Comparison of ENCODE assay signal across 8 cellular contexts in genomic region chr15:41559489-41560177, GRCh38. TPM values are rescaled to one million over a fixed set of nuclear protein-coding genes. Genes with fewer than 3 reads are reported as not detected.
DNase-seq lines count a peak whose midpoint lies in the region; ATAC-seq and TF ChIP-seq lines count a peak whose summit lies in the region.

No MANE protein-coding gene starts in this region.

- peak overlapping the region; percentile 65 to 79 (median 77) for H3K9ac ChIP-seq in BLaER1 treated with 17β-estradiol and CSF1 and Interleukin-3, amounts not matched to agents 10 nM and 100 nM

- in situ Hi-C loops in brain microvascular endothelial cell (cut with HindIII; ENCODE audit: low pct_ligation_motif_present, low sequenced_read_pairs), result no loop called here

- peaks cover 10 to 31% (median 24%) of the 10 kb centered on the region in 11 experiments; a peak in 21 of 22 replicates for H3K27me3 ChIP-seq in BLaER1 treated with 17β-estradiol and CSF1 and Interleukin-3, amounts not matched to agents 10 nM and 100 nM
- H3K27me3 ChIP-seq in brain microvascular endothelial cell (replicated peaks), result no peaks in the 10 kb centered on the region

- intact Hi-C loops in left colon (cut with DNase I, micrococcal nuclease), result no loop called here

- DNase-seq in HuH-7.5 (ENCODE audit: low spot score) (peak; percentile 52), brain microvascular endothelial cell (no peak), left colon (peak in 1 of 2 donors; percentile 17), superior temporal gyrus (ENCODE audit: extremely low spot score) (peak; percentile 76), NCI-H187 treated with DMSO at 0.1 percent for 48 hours (lab: John Stamatoyannopoulos, UW) (no peak)
- DNase-seq in stimulated activated naive CD4-positive, alpha-beta T cell treated with Interleukin-2 at 50 U/mL for 16 hours (lab: John Stamatoyannopoulos, UW), result no peak

- H4K20me1 ChIP-seq in BLaER1 treated with 17β-estradiol and CSF1 and Interleukin-3, amounts not matched to agents 10 nM and 100 nM, result peaks cover 0 to 29% (median 3%) of the 10 kb centered on the region in 11 experiments; a peak in 6 of 22 replicates

- peaks cover 0 to 6% (median 0%) of the 10 kb centered on the region in 11 experiments; a peak in 1 of 22 replicates for H3K36me3 ChIP-seq in BLaER1 treated with 17β-estradiol and CSF1 and Interleukin-3, amounts not matched to agents 10 nM and 100 nM
- no peaks in the 10 kb centered on the region for H3K36me3 ChIP-seq in brain microvascular endothelial cell (replicated peaks)

- no peaks in the 10 kb centered on the region for H3K9me3 ChIP-seq in BLaER1 treated with 17β-estradiol and CSF1 and Interleukin-3, amounts not matched to agents 10 nM and 100 nM (replicated peaks in 1 of 11)

- ATAC-seq in left colon (peak; percentile 9), GM19452 (IDR thresholded peaks at IDR 0.05; ENCODE audit: unreplicated experiment) (no peak)

- H3K4me2 ChIP-seq in BLaER1 treated with 17β-estradiol and CSF1 and Interleukin-3, amounts not matched to agents 10 nM and 100 nM, result peak overlapping the region; percentile 90 to 99 (median 99)

- no peak for TF ChIP-seq CTCF in brain microvascular endothelial cell (IDR thresholded peaks at IDR 0.05; ENCODE audit: low read depth, low read length, missing control alignments)

- peaks cover 35 to 82% (median 67%) of the 10 kb centered on the region in 10 experiments for H3K4me1 ChIP-seq in BLaER1 treated with 17β-estradiol and CSF1 and Interleukin-3, amounts not matched to agents 10 nM and 100 nM

- H3K27ac ChIP-seq in BLaER1 treated with 17β-estradiol and CSF1 and Interleukin-3, amounts not matched to agents 10 nM and 100 nM, result peak overlapping the region in 10 of 11 experiments; percentile 23 to 71 (median 60); a peak in 17 of 22 replicates
- H3K27ac ChIP-seq in brain microvascular endothelial cell, result no peak overlapping the region

- peak overlapping the region; percentile 62 to 77 (median 68) for H3K4me3 ChIP-seq in BLaER1 treated with 17β-estradiol and CSF1 and Interleukin-3, amounts not matched to agents 10 nM and 100 nM
- peak overlapping the region; percentile 59 for H3K4me3 ChIP-seq in brain microvascular endothelial cell (ENCODE audit: low read depth, low read length)

RNA-seq across cellular contexts. Expression of gene TYRO3, which starts 0.6 kb away (rescaled TPM):
- 1 to 10 TPM; 2.0 to 2.6 TPM for total RNA-seq in left colon

RNA-seq across cellular contexts. Expression of gene RPAP1, which starts 15.6 kb away (rescaled TPM):
- 10 to 100 TPM; 20.5 to 26.1 TPM for total RNA-seq in left colon

RNA-seq across cellular contexts. Expression of gene LTK, which starts 46.0 kb away (rescaled TPM):
- 10 to 100 TPM; 12.0 to 18.7 TPM for total RNA-seq in left colon

Comparison
In these comparisons a context has a peak if more than half of its experiments do, and no peak if none do; other contexts are left out.
1. DNase-seq: peak in HuH-7.5 (single experiment) and superior temporal gyrus (single experiment); none in brain microvascular endothelial cell (single experiment), NCI-H187 treated with DMSO at 0.1 percent for 48 hours (single experiment) and stimulated activated naive CD4-positive, alpha-beta T cell treated with Interleukin-2 at 50 U/mL for 16 hours (single experiment).